Comparison of ENCODE assay signal across 10 cellular contexts in the genomic region with DNA sequence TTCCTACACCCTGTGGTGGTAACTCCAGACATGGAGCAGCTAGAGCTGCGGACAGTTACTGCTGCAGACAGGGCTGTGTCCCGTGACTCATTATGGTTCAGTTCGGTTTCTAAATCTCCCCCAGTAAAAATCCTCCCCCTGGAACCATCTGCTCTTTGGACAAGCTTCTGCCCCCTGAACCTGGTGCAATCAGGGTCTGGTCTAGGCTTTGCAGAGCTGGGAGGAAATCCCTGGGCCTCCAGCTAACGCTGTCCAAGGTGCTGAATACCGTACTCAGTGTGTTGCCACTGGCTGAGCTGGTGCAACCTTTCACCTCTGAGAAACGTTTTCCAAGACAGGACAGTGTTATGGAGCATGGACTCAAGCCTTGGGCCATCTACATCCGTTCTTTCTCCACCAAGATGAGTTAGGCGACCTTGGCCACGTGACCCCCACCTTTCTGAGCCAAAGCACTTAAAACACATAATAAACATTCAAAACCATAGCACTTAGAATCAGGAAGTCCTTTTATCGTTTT.
A peak's percentile ranks its signal among the peaks of the same experiment; 100 is the strongest.
DNase-seq lines count a peak whose midpoint lies in the region; ATAC-seq and TF ChIP-seq lines count a peak whose summit lies in the region.
"Had no signal": no experiment of that assay in that cellular context is flagged by ENCODE, and none has a peak within 500 bp of the region (broad histone marks: within the 10 kb centered on the region; RNA-seq: fewer than 3 reads in every experiment).

No MANE protein-coding gene starts in this region.

- H3K36me3 Mint-ChIP-seq in WTC11, result no peaks in the 10 kb centered on the region; the same call in 1 of the 2 replicates

- peaks cover 12% of the 10 kb centered on the region for H3K9me3 Mint-ChIP-seq in WTC11

- H3K27me3 Mint-ChIP-seq in WTC11 (ENCODE audit: low read depth), result no peaks in the 10 kb centered on the region; the same call in 1 of the 2 replicates
- H3K27me3 Mint-ChIP-seq: naive B cell had no signal

- peak; percentile 87 for ATAC-seq in WTC11
- no peak for ATAC-seq in GM19455 (IDR thresholded peaks at IDR 0.05; ENCODE audit: unreplicated experiment)
- no peak for ATAC-seq in GM21786 (IDR thresholded peaks at IDR 0.05; ENCODE audit: unreplicated experiment)
- ATAC-seq in HG03196 (IDR thresholded peaks at IDR 0.05; ENCODE audit: unreplicated experiment), result no peak

- H3K27ac Mint-ChIP-seq in WTC11, result no peak overlapping the region
- H3K27ac Mint-ChIP-seq: naive B cell had no signal

- TF ChIP-seq CTCF in WTC11 (IDR thresholded peaks at IDR 0.05), result no peak

- POLR2A ChIA-PET in WTC11 (lab: Charles Lee), result no interaction called here

- H3K4me1 Mint-ChIP-seq in WTC11, result no peaks in the 10 kb centered on the region
- H3K4me1 Mint-ChIP-seq: naive B cell had no signal

- DNase-seq in AG08395 (ENCODE audit: low spot score) (peak; percentile 24), HuH-7 (ENCODE audit: low spot score) (peak; percentile 62), WTC11 (ENCODE audit: low spot score) (peak; percentile 79), iPS DF 4.7 (ENCODE audit: extremely low read depth, low spot score) (peak; percentile 49), 8988T (no peak)
- DNase-seq: naive B cell, NCI-H1105 had no signal

- no peak overlapping the region for H3K4me3 Mint-ChIP-seq in WTC11
- H3K4me3 Mint-ChIP-seq: naive B cell had no signal

- CTCF ChIA-PET in WTC11 (lab: Charles Lee), result interaction anchor here (0.5 kb wide), 1 partner anchor 152 kb away, joined by 3 read pairs; no protein-coding TSS in a partner anchor

TF ChIP-seq in WTC11, 78 proteins besides CTCF, POLR2A, EP300 and RAD21 (continues in another document):
- TF ChIP-seq ZNF121 (CRISPR knock-in tag; IDR thresholded peaks at IDR 0.05) (no peak), CREM (CRISPR knock-in tag; IDR thresholded peaks at IDR 0.05) (peak; percentile 62; the same call in 1 of the 2 replicates), ZNF396 (CRISPR knock-in tag; IDR thresholded peaks at IDR 0.05; ENCODE audit: borderline replicate concordance) (no peak), FOXK1 (CRISPR knock-in tag; IDR thresholded peaks at IDR 0.05) (peak; percentile 81), RELA (CRISPR knock-in tag; IDR thresholded peaks at IDR 0.05; ENCODE audit: borderline replicate concordance) (peak; percentile 64; the same call in 1 of the 2 replicates), JUN (CRISPR knock-in tag; IDR thresholded peaks at IDR 0.05) (peak; percentile 93), TCF7 (CRISPR knock-in tag; IDR thresholded peaks at IDR 0.05; ENCODE audit: low read depth) (0 out of 2 replicates have a peak, but pooled peaks have one; percentile 52), ZNF219 (CRISPR knock-in tag; IDR thresholded peaks at IDR 0.05; ENCODE audit: borderline replicate concordance) (peak; percentile 67; the same call in 1 of the 2 replicates), GRHL2 (CRISPR knock-in tag; IDR thresholded peaks at IDR 0.05; ENCODE audit: insufficient replicate concordance, severe bottlenecking) (no peak), ZBTB21 (CRISPR knock-in tag; IDR thresholded peaks at IDR 0.05; ENCODE audit: borderline replicate concordance) (peak; percentile 80; the same call in 1 of the 2 replicates), TP53 (CRISPR knock-in tag; IDR thresholded peaks at IDR 0.05) (peak; percentile 73; the same call in 1 of the 2 replicates), TEAD1 (CRISPR knock-in tag; IDR thresholded peaks at IDR 0.05) (peak; percentile 88; the same call in 1 of the 2 replicates), NR2C2 (CRISPR knock-in tag; IDR thresholded peaks at IDR 0.05) (peak; percentile 47; the same call in 1 of the 2 replicates), GTF2I (CRISPR knock-in tag; conservative IDR thresholded peaks at IDR 0.05) (no peak), HMGA2 (CRISPR knock-in tag; IDR thresholded peaks at IDR 0.05) (no peak), ZNF138 (CRISPR knock-in tag; conservative IDR thresholded peaks at IDR 0.05) (no peak), ZNF423 (CRISPR knock-in tag; IDR thresholded peaks at IDR 0.05) (no peak), FOXP1 (CRISPR knock-in tag; IDR thresholded peaks at IDR 0.05; ENCODE audit: borderline replicate concordance) (peak; percentile 56; the same call in 1 of the 2 replicates), TEAD4 (CRISPR knock-in tag; IDR thresholded peaks at IDR 0.05) (peak; percentile 85; the same call in 1 of the 2 replicates)
- TF ChIP-seq, protein P1, sequence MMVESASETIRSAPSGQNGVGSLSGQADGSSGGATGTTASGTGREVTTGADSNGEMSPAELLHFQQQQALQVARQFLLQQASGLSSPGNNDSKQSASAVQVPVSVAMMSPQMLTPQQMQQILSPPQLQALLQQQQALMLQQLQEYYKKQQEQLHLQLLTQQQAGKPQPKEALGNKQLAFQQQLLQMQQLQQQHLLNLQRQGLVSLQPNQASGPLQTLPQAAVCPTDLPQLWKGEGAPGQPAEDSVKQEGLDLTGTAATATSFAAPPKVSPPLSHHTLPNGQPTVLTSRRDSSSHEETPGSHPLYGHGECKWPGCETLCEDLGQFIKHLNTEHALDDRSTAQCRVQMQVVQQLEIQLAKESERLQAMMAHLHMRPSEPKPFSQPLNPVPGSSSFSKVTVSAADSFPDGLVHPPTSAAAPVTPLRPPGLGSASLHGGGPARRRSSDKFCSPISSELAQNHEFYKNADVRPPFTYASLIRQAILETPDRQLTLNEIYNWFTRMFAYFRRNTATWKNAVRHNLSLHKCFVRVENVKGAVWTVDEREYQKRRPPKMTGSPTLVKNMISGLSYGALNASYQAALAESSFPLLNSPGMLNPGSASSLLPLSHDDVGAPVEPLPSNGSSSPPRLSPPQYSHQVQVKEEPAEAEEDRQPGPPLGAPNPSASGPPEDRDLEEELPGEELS (CRISPR knock-in tag; IDR thresholded peaks at IDR 0.05), result peak; percentile 84; the same call in 1 of the 2 replicates
- TF ChIP-seq, protein P2, sequence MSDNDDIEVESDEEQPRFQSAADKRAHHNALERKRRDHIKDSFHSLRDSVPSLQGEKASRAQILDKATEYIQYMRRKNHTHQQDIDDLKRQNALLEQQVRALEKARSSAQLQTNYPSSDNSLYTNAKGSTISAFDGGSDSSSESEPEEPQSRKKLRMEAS (CRISPR knock-in tag; IDR thresholded peaks at IDR 0.05), result 0 out of 2 replicates have a peak, but pooled peaks have one; percentile 42
- TF ChIP-seq, protein P3, sequence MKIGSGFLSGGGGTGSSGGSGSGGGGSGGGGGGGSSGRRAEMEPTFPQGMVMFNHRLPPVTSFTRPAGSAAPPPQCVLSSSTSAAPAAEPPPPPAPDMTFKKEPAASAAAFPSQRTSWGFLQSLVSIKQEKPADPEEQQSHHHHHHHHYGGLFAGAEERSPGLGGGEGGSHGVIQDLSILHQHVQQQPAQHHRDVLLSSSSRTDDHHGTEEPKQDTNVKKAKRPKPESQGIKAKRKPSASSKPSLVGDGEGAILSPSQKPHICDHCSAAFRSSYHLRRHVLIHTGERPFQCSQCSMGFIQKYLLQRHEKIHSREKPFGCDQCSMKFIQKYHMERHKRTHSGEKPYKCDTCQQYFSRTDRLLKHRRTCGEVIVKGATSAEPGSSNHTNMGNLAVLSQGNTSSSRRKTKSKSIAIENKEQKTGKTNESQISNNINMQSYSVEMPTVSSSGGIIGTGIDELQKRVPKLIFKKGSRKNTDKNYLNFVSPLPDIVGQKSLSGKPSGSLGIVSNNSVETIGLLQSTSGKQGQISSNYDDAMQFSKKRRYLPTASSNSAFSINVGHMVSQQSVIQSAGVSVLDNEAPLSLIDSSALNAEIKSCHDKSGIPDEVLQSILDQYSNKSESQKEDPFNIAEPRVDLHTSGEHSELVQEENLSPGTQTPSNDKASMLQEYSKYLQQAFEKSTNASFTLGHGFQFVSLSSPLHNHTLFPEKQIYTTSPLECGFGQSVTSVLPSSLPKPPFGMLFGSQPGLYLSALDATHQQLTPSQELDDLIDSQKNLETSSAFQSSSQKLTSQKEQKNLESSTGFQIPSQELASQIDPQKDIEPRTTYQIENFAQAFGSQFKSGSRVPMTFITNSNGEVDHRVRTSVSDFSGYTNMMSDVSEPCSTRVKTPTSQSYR (CRISPR knock-in tag; IDR thresholded peaks at IDR 0.05), result 0 out of 2 replicates have a peak, but pooled peaks have one; percentile 68
- TF ChIP-seq, protein P4, sequence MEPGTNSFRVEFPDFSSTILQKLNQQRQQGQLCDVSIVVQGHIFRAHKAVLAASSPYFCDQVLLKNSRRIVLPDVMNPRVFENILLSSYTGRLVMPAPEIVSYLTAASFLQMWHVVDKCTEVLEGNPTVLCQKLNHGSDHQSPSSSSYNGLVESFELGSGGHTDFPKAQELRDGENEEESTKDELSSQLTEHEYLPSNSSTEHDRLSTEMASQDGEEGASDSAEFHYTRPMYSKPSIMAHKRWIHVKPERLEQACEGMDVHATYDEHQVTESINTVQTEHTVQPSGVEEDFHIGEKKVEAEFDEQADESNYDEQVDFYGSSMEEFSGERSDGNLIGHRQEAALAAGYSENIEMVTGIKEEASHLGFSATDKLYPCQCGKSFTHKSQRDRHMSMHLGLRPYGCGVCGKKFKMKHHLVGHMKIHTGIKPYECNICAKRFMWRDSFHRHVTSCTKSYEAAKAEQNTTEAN (CRISPR knock-in tag; IDR thresholded peaks at IDR 0.05), result peak; percentile 76; the same call in 1 of the 2 replicates
- TF ChIP-seq, protein P5, sequence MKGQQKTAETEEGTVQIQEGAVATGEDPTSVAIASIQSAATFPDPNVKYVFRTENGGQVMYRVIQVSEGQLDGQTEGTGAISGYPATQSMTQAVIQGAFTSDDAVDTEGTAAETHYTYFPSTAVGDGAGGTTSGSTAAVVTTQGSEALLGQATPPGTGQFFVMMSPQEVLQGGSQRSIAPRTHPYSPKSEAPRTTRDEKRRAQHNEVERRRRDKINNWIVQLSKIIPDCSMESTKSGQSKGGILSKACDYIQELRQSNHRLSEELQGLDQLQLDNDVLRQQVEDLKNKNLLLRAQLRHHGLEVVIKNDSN (CRISPR knock-in tag; IDR thresholded peaks at IDR 0.05), result peak; percentile 72
- TF ChIP-seq, protein P6, sequence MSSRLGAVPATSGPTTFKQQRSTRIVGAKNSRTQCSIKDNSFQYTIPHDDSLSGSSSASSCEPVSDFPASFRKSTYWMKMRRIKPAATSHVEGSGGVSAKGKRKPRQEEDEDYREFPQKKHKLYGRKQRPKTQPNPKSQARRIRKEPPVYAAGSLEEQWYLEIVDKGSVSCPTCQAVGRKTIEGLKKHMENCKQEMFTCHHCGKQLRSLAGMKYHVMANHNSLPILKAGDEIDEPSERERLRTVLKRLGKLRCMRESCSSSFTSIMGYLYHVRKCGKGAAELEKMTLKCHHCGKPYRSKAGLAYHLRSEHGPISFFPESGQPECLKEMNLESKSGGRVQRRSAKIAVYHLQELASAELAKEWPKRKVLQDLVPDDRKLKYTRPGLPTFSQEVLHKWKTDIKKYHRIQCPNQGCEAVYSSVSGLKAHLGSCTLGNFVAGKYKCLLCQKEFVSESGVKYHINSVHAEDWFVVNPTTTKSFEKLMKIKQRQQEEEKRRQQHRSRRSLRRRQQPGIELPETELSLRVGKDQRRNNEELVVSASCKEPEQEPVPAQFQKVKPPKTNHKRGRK (CRISPR knock-in tag; IDR thresholded peaks at IDR 0.05; ENCODE audit: borderline replicate concordance), result 0 out of 2 replicates have a peak, but pooled peaks have one; percentile 30
